In genomic region chr4:186192068-186192751, GRCh38 we compare ENCODE assay signal across 8 cellular contexts. TPM values are rescaled to one million over a fixed set of nuclear protein-coding genes. Genes with fewer than 3 reads are reported as not detected.
DNase-seq lines count a peak whose midpoint lies in the region; ATAC-seq, FAIRE-seq and TF ChIP-seq lines count a peak whose summit lies in the region.

No MANE protein-coding gene starts in this region.

- H3K27ac ChIP-seq in OCI-LY1 (ENCODE audit: low read depth, low read length, poor library complexity, severe bottlenecking) = no peak overlapping the region
- H3K27ac ChIP-seq in adrenal gland = peak overlapping the region; percentile 84 to 99 (median 95)
- H3K27ac ChIP-seq in heart right ventricle = peak overlapping the region; percentile 91 to 99 (median 98)
- H3K27ac ChIP-seq in osteoblast (ENCODE audit: low read depth, low read length) = peak overlapping the region; percentile 67

- H3K4me2 ChIP-seq in OCI-LY1 (ENCODE audit: low read length) (peak overlapping the region; percentile 86), osteoblast (ENCODE audit: insufficient read depth, low read length) (peak overlapping the region; percentile 86)

- H3K4me1 ChIP-seq in OCI-LY1 (ENCODE audit: insufficient read depth, low read length, severe bottlenecking) (peaks cover 22% of the 10 kb centered on the region), adrenal gland (replicated peaks in 1 of 2) (peaks cover 7 to 32% of the 10 kb centered on the region in 2 donors), heart right ventricle (peaks cover 6 to 45% (median 36%) of the 10 kb centered on the region in 9 donors), osteoblast (ENCODE audit: insufficient read depth, low read length) (peaks cover 14% of the 10 kb centered on the region)

- WGBS in adrenal gland, 4 donors = 1 to 6% (median 1%) methylated on average over 13 to 24 of the region's 24 CpGs
- 2% methylated on average over 24 of the region's 24 CpGs for WGBS in heart right ventricle, 2 donors

- H4K20me1 ChIP-seq in OCI-LY1 (ENCODE audit: insufficient read depth, low read length) (no peaks in the 10 kb centered on the region), osteoblast (ENCODE audit: insufficient read depth, low read length) (no peaks in the 10 kb centered on the region)

- intact Hi-C loops in adrenal gland (cut with DNase I) (no loop called here), heart right ventricle (cut with DNase I) (loop anchor here in 4 of 10 donors (5.0 to 10.0 kb wide), 4 partner anchors 45 to 127 kb away; partner anchors contain the start of gene TLR3 (in 3 of the 4))

- H3K9me2 ChIP-seq in OCI-LY1 (ENCODE audit: low read depth, low read length) = no peaks in the 10 kb centered on the region

- ATAC-seq in HG02852 (IDR thresholded peaks at IDR 0.05; ENCODE audit: unreplicated experiment) (peak; percentile 20), heart right ventricle (peak; percentile 14 to 53 (median 30)), GM18870 (IDR thresholded peaks at IDR 0.05; ENCODE audit: unreplicated experiment) (no peak)

- peak overlapping the region; percentile 98 for H3K4me3 ChIP-seq in GM06990 (replicated peaks; ENCODE audit: low read depth, low read length)
- peak overlapping the region; percentile 88 for H3K4me3 ChIP-seq in OCI-LY1 (ENCODE audit: low read depth, low read length, poor library complexity, severe bottlenecking)
- peak overlapping the region; percentile 62 to 98 (median 90) for H3K4me3 ChIP-seq in adrenal gland
- peak overlapping the region; percentile 77 to 96 (median 90) for H3K4me3 ChIP-seq in heart right ventricle
- peak overlapping the region; percentile 80 for H3K4me3 ChIP-seq in osteoblast (ENCODE audit: insufficient read depth, low read length)

- H3K79me2 ChIP-seq in OCI-LY1 (ENCODE audit: insufficient read depth, low read length) (no peaks in the 10 kb centered on the region), osteoblast (ENCODE audit: insufficient read depth, low read length) (peaks cover 20% of the 10 kb centered on the region)

- TF ChIP-seq POLR2A in adrenal gland (IDR thresholded peaks at IDR 0.05) = peak; percentile 24 to 57

- FAIRE-seq in RCC 7860 (lab: Jason Lieb, UNC) = no peak

- H3K27me3 ChIP-seq in GM06990 (replicated peaks; ENCODE audit: control insufficient read depth, insufficient read depth, low read length) (no peaks in the 10 kb centered on the region), OCI-LY1 (ENCODE audit: insufficient read depth, low read length) (no peaks in the 10 kb centered on the region), adrenal gland (no peaks in the 10 kb centered on the region), heart right ventricle (no peaks in the 10 kb centered on the region), osteoblast (ENCODE audit: insufficient read depth, low read length) (no peaks in the 10 kb centered on the region)

- DNase-seq in GM06990 (ENCODE audit: extremely low read depth, insufficient read length) = no peak
- DNase-seq in adrenal gland = peak; percentile 40 to 71 (median 62)
- DNase-seq in heart right ventricle = peak in 1 of 2 donors; percentile 35
- DNase-seq in osteoblast (ENCODE audit: insufficient read length, low spot score, missing footprints) = peak; percentile 86
- DNase-seq in RCC 7860 (ENCODE audit: low spot score) = no peak

- H3K36me3 ChIP-seq in GM06990 (ENCODE audit: control insufficient read depth, insufficient read depth, low read length) (peaks cover 4% of the 10 kb centered on the region; the same call in 1 of the 2 replicates), OCI-LY1 (ENCODE audit: insufficient read depth, low read length) (no peaks in the 10 kb centered on the region), adrenal gland (replicated peaks in 1 of 2) (peaks cover 0 to 11% of the 10 kb centered on the region in 2 donors), heart right ventricle (peaks cover 0 to 31% (median 6%) of the 10 kb centered on the region in 9 donors), osteoblast (ENCODE audit: insufficient read depth, low read length) (peaks cover 3% of the 10 kb centered on the region)

- H2AFZ ChIP-seq in OCI-LY1 (ENCODE audit: low read length) = peak overlapping the region; percentile 89
- peak overlapping the region; percentile 95 for H2AFZ ChIP-seq in osteoblast (ENCODE audit: low read length)

- H3F3A ChIP-seq in OCI-LY1 (ENCODE audit: insufficient read depth, low read length) = no peaks in the 10 kb centered on the region

- TF ChIP-seq CTCF in GM06990 (IDR thresholded peaks at IDR 0.05; ENCODE audit: insufficient read depth, low read length, poor library complexity, severe bottlenecking) (no peak), OCI-LY1 (IDR thresholded peaks at IDR 0.05; ENCODE audit: low read length) (no peak), adrenal gland (IDR thresholded peaks at IDR 0.05) (no peak), heart right ventricle (IDR thresholded peaks at IDR 0.05) (no peak), osteoblast (IDR thresholded peaks at IDR 0.05; ENCODE audit: extremely low read depth, low read depth, low read length) (no peak)

- H3K9me3 ChIP-seq in OCI-LY1 (ENCODE audit: low read length) (no peaks in the 10 kb centered on the region), adrenal gland (replicated peaks in 1 of 3) (no peaks in the 10 kb centered on the region), heart right ventricle (no peaks in the 10 kb centered on the region), osteoblast (ENCODE audit: low read depth, low read length) (no peaks in the 10 kb centered on the region)

- H3K9ac ChIP-seq in OCI-LY1 (ENCODE audit: low read length) = peak overlapping the region; percentile 79

RNA-seq across cellular contexts. Expression of gene CYP4V2, which starts 0.8 kb away (rescaled TPM):
- 100 to 1,000 TPM in 2 of 8 donors, 10 to 100 TPM in 6; 47.1 to 106 (median 67.7) TPM for total RNA-seq in adrenal gland
- 10 to 100 TPM; 32.3 to 40.9 (median 39.8) TPM for polyA plus RNA-seq in adrenal gland
- 10 to 100 TPM; 16.1 to 37.9 (median 25.9) TPM for total RNA-seq in heart right ventricle
- 10 to 100 TPM in 1 of 2 donors, 1 to 10 TPM in 1; 8.1 to 35.3 TPM for polyA plus RNA-seq in heart right ventricle
- total RNA-seq in osteoblast = 29.0 and 41.8 TPM in 2 replicates

RNA-seq across cellular contexts. Expression of gene KLKB1, which starts 35.1 kb away (rescaled TPM):
- total RNA-seq in adrenal gland (1 to 10 TPM in 3 of 8 donors, under 1 TPM in 5; 0.35 to 1.8 (median 0.80) TPM), heart right ventricle (1 to 10 TPM in 6 of 10 donors, under 1 TPM in 4; 0.23 to 1.9 (median 1.1) TPM), osteoblast (under 0.01 TPM in 1 of 2 replicates, not detected in the other)
- polyA plus RNA-seq in adrenal gland (1 to 10 TPM in 2 of 3 donors, under 1 TPM in 1; 0.38 to 5.9 (median 4.7) TPM), heart right ventricle (1 to 10 TPM in 1 of 2 donors, under 1 TPM in 1; 0.57 to 3.7 TPM)

Comparison
In these comparisons a context has a peak if more than half of its experiments do, and no peak if none do; other contexts are left out.
1. DNase-seq: peak in adrenal gland (7 of 7) and osteoblast (single experiment); none in GM06990 (single experiment) and RCC 7860 (single experiment).
2. Peak in every context shown above with its lines, with median percentiles within 50 percentile points of each other: H3K4me3 ChIP-seq.